Comparison of ENCODE assay signal across 8 cellular contexts in genomic region chr4:168318266-168318895, GRCh38. TPM values are rescaled to one million over a fixed set of nuclear protein-coding genes. Genes with fewer than 3 reads are reported as not detected.
DNase-seq lines count a peak whose midpoint lies in the region; ATAC-seq and TF ChIP-seq lines count a peak whose summit lies in the region.

Gene DDX60, minus strand, starts transcription at chr4:168318752. Its CDS starts 7,493 bp downstream, at chr4:168311259.

- peak within 1 kb of the TSS; percentile 85 for H3K4me3 Mint-ChIP-seq in progenitor cell of endocrine pancreas (ENCODE audit: low read depth)

- peaks cover 3% of the 10 kb centered on the region for H3K4me1 Mint-ChIP-seq in progenitor cell of endocrine pancreas (ENCODE audit: low read depth)

- H3K9me3 ChIP-seq in adrenal gland (replicated peaks in 1 of 3) (no peaks in the 10 kb centered on the region), upper lobe of right lung (no peaks in the 10 kb centered on the region)

- intact Hi-C loops in adrenal gland (cut with DNase I) = no loop called here
- intact Hi-C loops in left cardiac atrium (cut with DNase I) = loop anchor here in 1 of 2 donors (2.0 to 10.0 kb wide), 2 partner anchors 92 to 166 kb away; partner anchors contain the start of gene DDX60L
- intact Hi-C loops in upper lobe of right lung (cut with DNase I) = no loop called here

- ATAC-seq in left cardiac atrium (peak; percentile 95 to 96), upper lobe of right lung (peak; percentile 97)

- no peaks in the 10 kb centered on the region for H3K36me3 Mint-ChIP-seq in progenitor cell of endocrine pancreas (ENCODE audit: insufficient read depth)

- WGBS in adrenal gland, 4 donors = 0 to 1% (median 1%) methylated on average over 25 to 38 of the region's 38 CpGs

- DNase-seq in GM04504 (ENCODE audit: low read depth) (peak; percentile 60), H7 (peak; percentile 66), LoVo (ENCODE audit: low spot score) (peak; percentile 84), T follicular helper cell (ENCODE audit: low read depth) (peak; percentile 76), adrenal gland (peak; percentile 69 to 90 (median 79)), left cardiac atrium (peak; percentile 81), progenitor cell of endocrine pancreas (ENCODE audit: low spot score, unreplicated experiment) (peak; percentile 41), upper lobe of right lung (peak; percentile 90)

- H3K4me1 ChIP-seq in adrenal gland (replicated peaks in 1 of 2) (peaks cover 0 to 10% of the 10 kb centered on the region in 2 donors), upper lobe of right lung (no peaks in the 10 kb centered on the region)

- TF ChIP-seq CTCF in adrenal gland (IDR thresholded peaks at IDR 0.05) = peak in 5 of 6 experiments; percentile 39 to 58 (median 46)
- peak; percentile 61 for TF ChIP-seq CTCF in progenitor cell of endocrine pancreas (IDR thresholded peaks at IDR 0.05; ENCODE audit: unreplicated experiment)
- peak; percentile 50 for TF ChIP-seq CTCF in upper lobe of right lung (IDR thresholded peaks at IDR 0.05)

- H3K27me3 ChIP-seq in H7 (ENCODE audit: control insufficient read depth, insufficient read depth, low read length) (no peaks in the 10 kb centered on the region), adrenal gland (no peaks in the 10 kb centered on the region), upper lobe of right lung (no peaks in the 10 kb centered on the region)

- peaks cover 47% of the 10 kb centered on the region for H3K27me3 Mint-ChIP-seq in progenitor cell of endocrine pancreas

- peak within 1 kb of the TSS; percentile 92 for H3K27ac Mint-ChIP-seq in progenitor cell of endocrine pancreas

- peak; percentile 35 to 50 for TF ChIP-seq POLR2A in adrenal gland (IDR thresholded peaks at IDR 0.05)

- H3K36me3 ChIP-seq in H7 (replicated peaks; ENCODE audit: control insufficient read depth, insufficient read depth, low read length) = no peaks in the 10 kb centered on the region
- H3K36me3 ChIP-seq in adrenal gland (replicated peaks in 1 of 2) = no peaks in the 10 kb centered on the region
- H3K36me3 ChIP-seq in upper lobe of right lung = no peaks in the 10 kb centered on the region

- peak within 1 kb of the TSS; percentile 51 to 99 (median 96) for H3K27ac ChIP-seq in adrenal gland
- peak within 1 kb of the TSS; percentile 100 for H3K27ac ChIP-seq in upper lobe of right lung

- no peaks in the 10 kb centered on the region for H3K9me3 Mint-ChIP-seq in progenitor cell of endocrine pancreas (ENCODE audit: low read depth)

- H3K4me3 ChIP-seq in H7 (ENCODE audit: insufficient read depth, low read depth, low read length) = peak within 1 kb of the TSS; percentile 73
- H3K4me3 ChIP-seq in adrenal gland = peak within 1 kb of the TSS; percentile 58 to 98 (median 96)
- peak within 1 kb of the TSS; percentile 85 for H3K4me3 ChIP-seq in upper lobe of right lung

RNA-seq across cellular contexts. Expression of gene DDX60, which starts in this region (rescaled TPM):
- 1.7 and 3.5 TPM in 2 replicates for total RNA-seq in H7 (2014; rRNA removed; shearing (Covaris generic))
- total RNA-seq in adrenal gland (10 to 100 TPM in 6 of 8 donors, 1 to 10 TPM in 2; 8.0 to 26.2 (median 14.7) TPM), left cardiac atrium (10 to 100 TPM in 1 of 2 donors, 1 to 10 TPM in 1; 6.8 to 11.2 TPM), progenitor cell of endocrine pancreas (0.71 and 0.74 TPM in 2 replicates), upper lobe of right lung (27.6 TPM)
- polyA plus RNA-seq in adrenal gland = 10 to 100 TPM in 1 of 3 donors, 1 to 10 TPM in 2; 2.8 to 12.7 (median 3.0) TPM

Comparison
In these comparisons a context has a peak if more than half of its experiments do, and no peak if none do; other contexts are left out.
1. Peak in every context shown above with its lines: DNase-seq, ATAC-seq, H3K4me3 ChIP-seq and H3K27ac ChIP-seq.
2. Peak in DNase-seq in progenitor cell of endocrine pancreas; RNA of the gene not detected or under 1 TPM.